8 cellular contexts compared by ENCODE assay signal in genomic region chr11:117144477-117145392, GRCh38. TPM values are rescaled to one million over a fixed set of nuclear protein-coding genes. Genes with fewer than 3 reads are reported as not detected.
A peak's percentile ranks its signal among the peaks of the same experiment; 100 is the strongest.
DNase-seq lines count a peak whose midpoint lies in the region; ATAC-seq, FAIRE-seq and TF ChIP-seq lines count a peak whose summit lies in the region.

No MANE protein-coding gene starts in this region.

- ATAC-seq in DND-41 (ENCODE audit: insufficient read depth, low read depth): peak; percentile 69
- peak; percentile 15 for ATAC-seq in GM19468 (IDR thresholded peaks at IDR 0.05; ENCODE audit: extremely low read depth, unreplicated experiment)
- ATAC-seq in HG03521 (IDR thresholded peaks at IDR 0.05; ENCODE audit: unreplicated experiment): peak; percentile 34

- H3K9ac ChIP-seq in DND-41 (ENCODE audit: low read depth, low read length) (peak overlapping the region; percentile 82), astrocyte (ENCODE audit: low read length) (peak overlapping the region; percentile 95)

- peaks cover 19% of the 10 kb centered on the region for H3K4me1 Mint-ChIP-seq in astrocyte (ENCODE audit: low read depth, unreplicated experiment)

- no peak for FAIRE-seq in astrocyte (lab: Jason Lieb, UNC)

- H3K4me1 ChIP-seq in DND-41 (ENCODE audit: insufficient read depth, low read length): peaks cover 40% of the 10 kb centered on the region
- no peaks in the 10 kb centered on the region for H3K4me1 ChIP-seq in SJCRH30
- peaks cover 21% of the 10 kb centered on the region for H3K4me1 ChIP-seq in astrocyte (ENCODE audit: insufficient read depth, low read length)
- peaks cover 66% of the 10 kb centered on the region for H3K4me1 ChIP-seq in left ventricle myocardium inferior

- H3K27me3 ChIP-seq in DND-41 (ENCODE audit: insufficient read depth, low read length, poor library complexity): no peaks in the 10 kb centered on the region
- no peaks in the 10 kb centered on the region for H3K27me3 ChIP-seq in SJCRH30
- H3K27me3 ChIP-seq in astrocyte (ENCODE audit: insufficient read depth, low read length): no peaks in the 10 kb centered on the region
- H3K27me3 ChIP-seq in left ventricle myocardium inferior (ENCODE audit: low read depth): no peaks in the 10 kb centered on the region

- H3K36me3 ChIP-seq in DND-41 (ENCODE audit: insufficient read depth, low read length): peaks cover 33% of the 10 kb centered on the region
- no peaks in the 10 kb centered on the region; the same call in 1 of the 2 replicates for H3K36me3 ChIP-seq in SJCRH30
- H3K36me3 ChIP-seq in astrocyte (ENCODE audit: insufficient read depth, low read length): peaks cover 4% of the 10 kb centered on the region
- peaks cover 12% of the 10 kb centered on the region for H3K36me3 ChIP-seq in left ventricle myocardium inferior

- H3K4me3 ChIP-seq in DND-41 (ENCODE audit: low read depth in 1 of 2, low read length in 2 of 2) (peak overlapping the region; percentile 64 to 99), SJCRH30 (peak overlapping the region; percentile 75), astrocyte (ENCODE audit: insufficient read depth, low read depth, low read length) (peak overlapping the region; percentile 92), left ventricle myocardium inferior (peak overlapping the region; percentile 83)

- H3K27me3 Mint-ChIP-seq in astrocyte (ENCODE audit: low read depth, unreplicated experiment): peaks cover 2% of the 10 kb centered on the region

- H3K36me3 Mint-ChIP-seq in astrocyte (ENCODE audit: low read depth, unreplicated experiment): peaks cover 9% of the 10 kb centered on the region

- peak overlapping the region; percentile 97 for H3K27ac Mint-ChIP-seq in astrocyte (ENCODE audit: unreplicated experiment)

- H3K79me2 ChIP-seq in DND-41 (ENCODE audit: insufficient read depth, low read length) (peaks cover 56% of the 10 kb centered on the region), astrocyte (ENCODE audit: insufficient read depth, low read length) (peaks cover 59% of the 10 kb centered on the region)

- intact Hi-C loops in left ventricle myocardium inferior (cut with micrococcal nuclease): no loop called here

- H3K4me2 ChIP-seq in DND-41 (ENCODE audit: insufficient read depth, low read length) (peak overlapping the region; percentile 86), astrocyte (ENCODE audit: low read length) (peak overlapping the region; percentile 92)

- no peaks in the 10 kb centered on the region for H3K9me3 Mint-ChIP-seq in astrocyte (ENCODE audit: unreplicated experiment)

- TF ChIP-seq CTCF in DND-41 (IDR thresholded peaks at IDR 0.05; ENCODE audit: borderline replicate concordance, extremely low read depth, low read length, poor library complexity, severe bottlenecking) (no peak), astrocyte (IDR thresholded peaks at IDR 0.05; ENCODE audit: insufficient read depth, low read depth, low read length) (no peak), left ventricle myocardium inferior (IDR thresholded peaks at IDR 0.05; ENCODE audit: borderline replicate concordance) (no peak)

- H2AFZ ChIP-seq in DND-41 (ENCODE audit: low read depth, low read length) (peak overlapping the region; percentile 97), astrocyte (ENCODE audit: low read depth, low read length) (peak overlapping the region; percentile 100)

- H3K4me3 Mint-ChIP-seq in astrocyte (ENCODE audit: unreplicated experiment): peak overlapping the region; percentile 100

- H3K9me3 ChIP-seq in DND-41 (ENCODE audit: insufficient read depth, low read length, severe bottlenecking): no peaks in the 10 kb centered on the region
- H3K9me3 ChIP-seq in SJCRH30 (replicated peaks): no peaks in the 10 kb centered on the region
- no peaks in the 10 kb centered on the region for H3K9me3 ChIP-seq in astrocyte (ENCODE audit: insufficient read depth, low read depth, low read length)
- no peaks in the 10 kb centered on the region for H3K9me3 ChIP-seq in left ventricle myocardium inferior (replicated peaks)

- H4K20me1 ChIP-seq in DND-41 (ENCODE audit: insufficient read depth, low read length) (peaks cover 47% of the 10 kb centered on the region), astrocyte (ENCODE audit: insufficient read depth, low read length) (peaks cover 49% of the 10 kb centered on the region)

- H3K27ac ChIP-seq in DND-41 (ENCODE audit: low read length) (peak overlapping the region; percentile 77), SJCRH30 (peak overlapping the region; percentile 50; the same call in 1 of the 2 replicates), astrocyte (ENCODE audit: low read depth, low read length) (peak overlapping the region; percentile 86), left ventricle myocardium inferior (replicated peaks) (peak overlapping the region; percentile 94)

- DNase-seq in DND-41 (peak; percentile 9), SJCRH30 (peak; percentile 45 to 62), astrocyte (ENCODE audit: low read depth) (peak; percentile 73), left ventricle myocardium inferior (peak; percentile 61), pons (ENCODE audit: low spot score) (peak; percentile 56), cerebellar nuclear complex (lab: John Stamatoyannopoulos, UW) (no peak)

RNA-seq across cellular contexts. Expression of gene PAFAH1B2, which starts 0.6 kb away (rescaled TPM):
- 70.2 and 72.8 TPM in 2 replicates for total RNA-seq in SJCRH30 (2014; rRNA removed; shearing (Covaris generic))
- total RNA-seq in astrocyte: 139 and 142 TPM in 2 replicates
- total RNA-seq in left ventricle myocardium inferior: 51.5 TPM

RNA-seq across cellular contexts. Expression of gene SIDT2, which starts 33.8 kb away (rescaled TPM):
- 13.7 and 15.0 TPM in 2 replicates for total RNA-seq in SJCRH30 (2014; rRNA removed; shearing (Covaris generic))
- total RNA-seq in astrocyte (54.8 and 55.8 TPM in 2 replicates), left ventricle myocardium inferior (23.5 TPM)

RNA-seq across cellular contexts. Expression of gene SIK3, which starts 46.5 kb away (rescaled TPM):
- 8.5 and 10.0 TPM in 2 replicates for total RNA-seq in SJCRH30 (2014; rRNA removed; shearing (Covaris generic))
- total RNA-seq in astrocyte (31.8 and 34.4 TPM in 2 replicates), left ventricle myocardium inferior (36.3 TPM)

RNA-seq across cellular contexts. Expression of gene TAGLN, which starts 54.4 kb away (rescaled TPM):
- 3.7 and 4.2 TPM in 2 replicates for total RNA-seq in SJCRH30 (2014; rRNA removed; shearing (Covaris generic))
- 3,676 and 4,004 TPM in 2 replicates for total RNA-seq in astrocyte
- total RNA-seq in left ventricle myocardium inferior: 113 TPM

Comparison
In these comparisons a context has a peak if more than half of its experiments do, and no peak if none do; other contexts are left out.
1. ATAC-seq: peak in every context shown above with its lines; median percentile 69 in DND-41; 34 in HG03521; 15 in GM19468.
2. DNase-seq: peak in DND-41 (single experiment), SJCRH30 (2 of 2), astrocyte (single experiment), left ventricle myocardium inferior (single experiment) and pons (single experiment); none in cerebellar nuclear complex (0 of 2).
3. Peak in every context shown above with its lines, with median percentiles within 50 percentile points of each other: H3K27ac ChIP-seq and H3K4me3 ChIP-seq.